8 cellular contexts compared by ENCODE assay signal in genomic region chr15:57218826-57219576, GRCh38.
DNase-seq lines count a peak whose midpoint lies in the region; ATAC-seq and TF ChIP-seq lines count a peak whose summit lies in the region.

No MANE protein-coding gene starts in this region.

- ATAC-seq in omental fat pad (ENCODE audit: low FRiP score), result no peak
- ATAC-seq in activated CD4-positive, CD25-positive, alpha-beta regulatory T cell treated with anti-CD3 and anti-CD28 coated beads, Interleukin-2, amount 50 U/mL, for 24 hours, result no peak
- no peak for ATAC-seq in HG03378 (IDR thresholded peaks at IDR 0.05; ENCODE audit: unreplicated experiment)
- ATAC-seq in GM19324 (IDR thresholded peaks at IDR 0.05; ENCODE audit: low FRiP score, unreplicated experiment), result no peak

- no peak for TF ChIP-seq CTCF in omental fat pad (IDR thresholded peaks at IDR 0.05)

- peak; percentile 89 for DNase-seq in COR-L47 (lab: John Stamatoyannopoulos, UW)
- DNase-seq in NCI-H1048 (lab: John Stamatoyannopoulos, UW), result peak; percentile 79
- peak; percentile 23 for DNase-seq in SW480 (ENCODE audit: low spot score)
- DNase-seq in iPS-NIHi7 (ENCODE audit: extremely low spot score), result peak; percentile 23
- DNase-seq in omental fat pad (ENCODE audit: low spot score), result no peak
